1 cellular context compared by ENCODE assay signal in genomic region chr12:47094804-47095203, GRCh38.
TF ChIP-seq lines count a peak whose summit lies in the region.

No MANE protein-coding gene starts in this region.

TF ChIP-seq in Ishikawa, 13 proteins besides CTCF, POLR2A, EP300 and RAD21 (continued from another document):
- TF ChIP-seq, protein P1, sequence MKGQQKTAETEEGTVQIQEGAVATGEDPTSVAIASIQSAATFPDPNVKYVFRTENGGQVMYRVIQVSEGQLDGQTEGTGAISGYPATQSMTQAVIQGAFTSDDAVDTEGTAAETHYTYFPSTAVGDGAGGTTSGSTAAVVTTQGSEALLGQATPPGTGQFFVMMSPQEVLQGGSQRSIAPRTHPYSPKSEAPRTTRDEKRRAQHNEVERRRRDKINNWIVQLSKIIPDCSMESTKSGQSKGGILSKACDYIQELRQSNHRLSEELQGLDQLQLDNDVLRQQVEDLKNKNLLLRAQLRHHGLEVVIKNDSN (IDR thresholded peaks at IDR 0.05) = no peak
- no peak for TF ChIP-seq TAF1 (IDR thresholded peaks at IDR 0.05; ENCODE audit: low read depth)
- TF ChIP-seq TCF12 (IDR thresholded peaks at IDR 0.05; ENCODE audit: low read depth) = peak; percentile 90
- TF ChIP-seq, protein P2, sequence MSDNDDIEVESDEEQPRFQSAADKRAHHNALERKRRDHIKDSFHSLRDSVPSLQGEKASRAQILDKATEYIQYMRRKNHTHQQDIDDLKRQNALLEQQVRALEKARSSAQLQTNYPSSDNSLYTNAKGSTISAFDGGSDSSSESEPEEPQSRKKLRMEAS (IDR thresholded peaks at IDR 0.05) = no peak
- TF ChIP-seq CEBPB (IDR thresholded peaks at IDR 0.05) = no peak
- peak; percentile 93 for TF ChIP-seq TEAD4 (IDR thresholded peaks at IDR 0.05)
